In genomic region chr1:9909222-9910046, GRCh38 we compare ENCODE assay signal across 8 cellular contexts. TPM values are rescaled to one million over a fixed set of nuclear protein-coding genes. Genes with fewer than 3 reads are reported as not detected.
DNase-seq lines count a peak whose midpoint lies in the region; ATAC-seq and TF ChIP-seq lines count a peak whose summit lies in the region.

No MANE protein-coding gene starts in this region.

- no peaks in the 10 kb centered on the region for H3K36me3 Mint-ChIP-seq in T-helper 1 cell treated with Interleukin-12 subunit alpha and Interleukin-12 subunit beta and Interleukin-4 antibody, amounts not matched to agents 30 μg/mL and 1 μg/mL, for 36 hours (ENCODE audit: low read depth)
- peaks cover 9% of the 10 kb centered on the region for H3K36me3 Mint-ChIP-seq in central memory CD8-positive, alpha-beta T cell (ENCODE audit: insufficient read depth)

- H3K9me3 ChIP-seq in lung (ENCODE audit: control insufficient read depth in 2 of 2, insufficient read depth in 1 of 2, low read length in 1 of 2), result no peaks in the 10 kb centered on the region

- peak overlapping the region; percentile 96 for H3K4me3 Mint-ChIP-seq in T-helper 1 cell treated with Interleukin-12 subunit alpha and Interleukin-12 subunit beta and Interleukin-4 antibody, amounts not matched to agents 30 μg/mL and 1 μg/mL, for 36 hours
- H3K4me3 Mint-ChIP-seq in central memory CD8-positive, alpha-beta T cell, result peak overlapping the region; percentile 96

- no peaks in the 10 kb centered on the region for H3K27me3 Mint-ChIP-seq in T-helper 1 cell treated with Interleukin-12 subunit alpha and Interleukin-12 subunit beta and Interleukin-4 antibody, amounts not matched to agents 30 μg/mL and 1 μg/mL, for 36 hours (ENCODE audit: low read depth)
- no peaks in the 10 kb centered on the region for H3K27me3 Mint-ChIP-seq in central memory CD8-positive, alpha-beta T cell

- peaks cover 4 to 17% of the 10 kb centered on the region in 2 donors for H3K4me1 ChIP-seq in lung (ENCODE audit: control insufficient read depth in 2 of 2, insufficient read depth in 2 of 2, low read length in 2 of 2)

- H3K27ac Mint-ChIP-seq in T-helper 1 cell treated with Interleukin-12 subunit alpha and Interleukin-12 subunit beta and Interleukin-4 antibody, amounts not matched to agents 30 μg/mL and 1 μg/mL, for 36 hours, result peak overlapping the region; percentile 85
- H3K27ac Mint-ChIP-seq in central memory CD8-positive, alpha-beta T cell (ENCODE audit: low read depth), result peak overlapping the region; percentile 85

- ATAC-seq in HG02943 (IDR thresholded peaks at IDR 0.05; ENCODE audit: low read depth, unreplicated experiment) (peak; percentile 3), lung (ENCODE audit: insufficient read depth, low FRiP score) (no peak)
- ATAC-seq in central memory CD8-positive, alpha-beta T cell (replicated peaks; ENCODE audit: extremely low read depth, poor library complexity, severe bottlenecking), result no peak

- peak; percentile 37 for DNase-seq in GDM1 (lab: John Stamatoyannopoulos, UW)
- DNase-seq in central memory CD8-positive, alpha-beta T cell (ENCODE audit: low spot score in 2 of 2), result peak in 1 of 2 donors; percentile 15
- DNase-seq in lung (ENCODE audit: low spot score), result no peak
- peak; percentile 10 for DNase-seq in stimulated activated CD8-positive, alpha-beta memory T cell treated with anti-CD3 and anti-CD28 coated beads, Interleukin-7, amount 100 ng/mL, for 24 hours (ENCODE audit: low read depth)
- no peak for DNase-seq in SIG-M5 treated with dmso at 0.1 percent for 504 hours (lab: John Stamatoyannopoulos, UW; ENCODE audit: unreplicated experiment)
- no peak for DNase-seq in GM13976 (ENCODE audit: low spot score)

- H3K36me3 ChIP-seq in lung (ENCODE audit: control insufficient read depth in 2 of 2, insufficient read depth in 2 of 2, low read length in 2 of 2), result no peaks in the 10 kb centered on the region

- WGBS in lung, 2 donors, result 1% methylated on average over 37 to 47 of the region's 47 CpGs

- peaks cover 21% of the 10 kb centered on the region for H3K4me1 Mint-ChIP-seq in T-helper 1 cell treated with Interleukin-12 subunit alpha and Interleukin-12 subunit beta and Interleukin-4 antibody, amounts not matched to agents 30 μg/mL and 1 μg/mL, for 36 hours (ENCODE audit: low read depth)
- H3K4me1 Mint-ChIP-seq in central memory CD8-positive, alpha-beta T cell, result peaks cover 58% of the 10 kb centered on the region

- peak overlapping the region; percentile 88 to 91 for H3K27ac ChIP-seq in lung (ENCODE audit: low read depth in 1 of 2, low read length in 1 of 2)

- peak overlapping the region; percentile 83 for H3K4me3 ChIP-seq in lung

- no peaks in the 10 kb centered on the region for H3K9me3 Mint-ChIP-seq in T-helper 1 cell treated with Interleukin-12 subunit alpha and Interleukin-12 subunit beta and Interleukin-4 antibody, amounts not matched to agents 30 μg/mL and 1 μg/mL, for 36 hours
- no peaks in the 10 kb centered on the region for H3K9me3 Mint-ChIP-seq in central memory CD8-positive, alpha-beta T cell

- in situ Hi-C loops in GM13976 (cut with MboI; ENCODE audit: low sequenced_read_pairs, unreplicated experiment), result no loop called here

- no peaks in the 10 kb centered on the region for H3K27me3 ChIP-seq in lung (ENCODE audit: control insufficient read depth, insufficient read depth)

- no peak for TF ChIP-seq CTCF in lung (IDR thresholded peaks at IDR 0.05; ENCODE audit: control extremely low read depth, extremely low read depth)
- no peak for TF ChIP-seq CTCF in GM13976 (IDR thresholded peaks at IDR 0.05; ENCODE audit: borderline replicate concordance, control extremely low read depth, extremely low read depth, insufficient read depth, missing control alignments)

RNA-seq across cellular contexts. Expression of gene CTNNBIP1, which starts 0.6 kb away (rescaled TPM):
- total RNA-seq in lung, result 10 to 100 TPM; 31.4 to 57.1 TPM
- 10 to 100 TPM; 31.2 to 33.1 TPM for polyA plus RNA-seq in lung

RNA-seq across cellular contexts. Expression of gene LZIC, which starts 33.8 kb away (rescaled TPM):
- 10 to 100 TPM; 23.8 to 54.6 TPM for total RNA-seq in lung
- polyA plus RNA-seq in lung, result 10 to 100 TPM; 10.8 to 16.6 TPM

RNA-seq across cellular contexts. Expression of gene NMNAT1, which starts 33.8 kb away (rescaled TPM):
- total RNA-seq in lung, result 1 to 10 TPM; 7.9 to 8.6 TPM
- 1 to 10 TPM; 4.1 to 5.7 TPM for polyA plus RNA-seq in lung

Comparison
In these comparisons a context has a peak if more than half of its experiments do, and no peak if none do; other contexts are left out.
1. DNase-seq: peak in GDM1 (single experiment) and stimulated activated CD8-positive, alpha-beta memory T cell treated with anti-CD3 and anti-CD28 coated beads, Interleukin-7, amount 100 ng/mL, for 24 hours (single experiment); none in lung (single experiment), SIG-M5 treated with dmso at 0.1 percent for 504 hours (single experiment) and GM13976 (single experiment).